Comparison of ENCODE assay signal across 2 cellular contexts in genomic region chr11:60923800-60924109, GRCh38.
TF ChIP-seq lines count a peak whose summit lies in the region.

No MANE protein-coding gene starts in this region.

TF ChIP-seq in GM23338, 12 proteins besides CTCF, POLR2A, EP300 and RAD21 (continued from another document):
- TF ChIP-seq POLR2AphosphoS5 (IDR thresholded peaks at IDR 0.05; ENCODE audit: low read depth) (no peak), REST (IDR thresholded peaks at IDR 0.05; ENCODE audit: unreplicated experiment) (no peak), EZH2phosphoT487 (IDR thresholded peaks at IDR 0.05; ENCODE audit: unreplicated experiment) (no peak), STAT1 (IDR thresholded peaks at IDR 0.05; ENCODE audit: unreplicated experiment) (no peak), JUNB (IDR thresholded peaks at IDR 0.05; ENCODE audit: unreplicated experiment) (no peak), ZNF331 (CRISPR knock-in tag; IDR thresholded peaks at IDR 0.05; ENCODE audit: low read depth) (no peak), CREB1 (CRISPR knock-in tag; IDR thresholded peaks at IDR 0.05; ENCODE audit: low read depth) (no peak), NANOG (IDR thresholded peaks at IDR 0.05; ENCODE audit: borderline replicate concordance) (no peak), ETS1 (IDR thresholded peaks at IDR 0.05) (no peak), EZH2 (IDR thresholded peaks at IDR 0.05; ENCODE audit: low read depth, unreplicated experiment) (no peak), ZNF462 (CRISPR knock-in tag; IDR thresholded peaks at IDR 0.05) (no peak)

TF ChIP-seq in SK-N-SH, 30 proteins besides CTCF, POLR2A, EP300 and RAD21:
- 0 out of 2 replicates have a peak, but pooled peaks have one; percentile 7 for TF ChIP-seq POLR2AphosphoS5 (IDR thresholded peaks at IDR 0.05; ENCODE audit: low read depth, low read length)
- no peak for TF ChIP-seq NRF1 (IDR thresholded peaks at IDR 0.05; ENCODE audit: low read depth, low read length)
- TF ChIP-seq SIN3A (IDR thresholded peaks at IDR 0.05; ENCODE audit: borderline replicate concordance, low read depth, low read length): peak; percentile 2; the same call in 1 of the 2 replicates
- no peak for TF ChIP-seq EZH2phosphoT487 (IDR thresholded peaks at IDR 0.05; ENCODE audit: borderline replicate concordance, low read depth)
